In the genomic region with DNA sequence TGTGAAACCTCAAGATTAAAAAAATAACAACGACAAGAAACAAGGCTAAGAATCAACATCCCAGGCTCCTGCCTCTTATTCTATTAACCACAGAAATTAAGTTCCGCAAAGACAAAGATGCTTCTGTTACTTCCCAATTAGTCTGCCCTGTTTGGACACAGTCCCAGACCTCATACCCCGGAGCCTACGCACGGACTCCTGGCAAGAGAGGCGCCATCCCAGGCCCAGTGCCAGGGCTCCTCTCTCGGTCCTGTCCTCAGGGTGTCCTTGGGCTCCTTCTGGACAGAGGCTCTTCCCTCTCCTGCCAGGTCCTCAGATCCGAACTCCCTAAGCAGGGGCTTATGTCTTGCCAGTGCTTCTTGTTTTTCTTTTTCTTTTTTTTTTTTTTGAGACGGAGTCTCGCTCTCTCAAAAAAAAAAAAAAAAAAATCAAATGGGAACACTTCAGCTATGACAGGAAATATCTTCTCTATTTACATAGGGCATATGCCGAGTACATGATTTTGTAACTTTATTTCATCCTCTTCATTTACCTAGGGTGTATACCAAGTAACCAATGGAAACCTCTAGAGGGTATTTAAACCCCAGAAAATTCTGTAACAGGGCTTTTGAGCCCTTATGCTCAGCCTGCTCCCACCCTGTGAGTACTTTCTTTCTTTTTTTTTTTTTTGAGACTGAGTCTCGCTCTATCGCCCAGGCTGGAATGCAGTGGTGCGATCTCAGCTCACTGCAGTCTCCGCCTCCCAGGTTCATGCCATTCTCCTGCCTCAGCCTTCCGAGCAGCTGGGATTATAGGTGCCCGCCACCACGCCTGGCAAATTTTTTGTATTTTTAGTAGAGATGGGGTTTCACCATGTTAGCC, we compare ENCODE assay signal across 10 cellular contexts. TPM values are rescaled to one million over a fixed set of nuclear protein-coding genes. Genes with fewer than 3 reads are reported as not detected.
A peak's percentile ranks its signal among the peaks of the same experiment; 100 is the strongest.
DNase-seq lines count a peak whose midpoint lies in the region; ATAC-seq and TF ChIP-seq lines count a peak whose summit lies in the region.
"Had no signal": no experiment of that assay in that cellular context is flagged by ENCODE, and none has a peak within 500 bp of the region (broad histone marks: within the 10 kb centered on the region; RNA-seq: fewer than 3 reads in every experiment).

No MANE protein-coding gene starts in this region.

- H3K9me3 Mint-ChIP-seq in CD4-positive, alpha-beta T cell: no peaks in the 10 kb centered on the region
- H3K9me3 Mint-ChIP-seq in activated T-cell treated with anti-CD3 and anti-CD28 coated beads, Interleukin-2, amount 50 U/mL, for 4 hours: no peaks in the 10 kb centered on the region

- H3K4me2 ChIP-seq in parathyroid adenoma (ENCODE audit: low read length): peak overlapping the region; percentile 50

- DNase-seq in EL (peak; percentile 94), SJCRH30 (peak; percentile 83 to 84), fibroblast of villous mesenchyme (ENCODE audit: low read depth) (peak; percentile 88)
- DNase-seq in CD4-positive, alpha-beta T cell: no peak
- DNase-seq in activated T-cell treated with anti-CD3 and anti-CD28 coated beads, Interleukin-2, amount 50 U/mL, for 4 hours: no peak
- DNase-seq in activated CD4-positive, CD25-positive, alpha-beta regulatory T cell treated with anti-CD3 and anti-CD28 coated beads, Interleukin-2, amount 50 U/mL, for 72 hours: no peak

- TF ChIP-seq CTCF in fibroblast of villous mesenchyme (IDR thresholded peaks at IDR 0.05; ENCODE audit: insufficient read depth, low read depth, low read length) (no peak), parathyroid adenoma (IDR thresholded peaks at IDR 0.05) (no peak)
- no peak for TF ChIP-seq CTCF in CD4-positive, alpha-beta T cell (IDR thresholded peaks at IDR 0.05)

- no peaks in the 10 kb centered on the region for H3K9me3 ChIP-seq in SJCRH30 (replicated peaks)
- H3K9me3 ChIP-seq in parathyroid adenoma (ENCODE audit: control insufficient read depth, low read length): no peaks in the 10 kb centered on the region
- no peaks in the 10 kb centered on the region for H3K9me3 ChIP-seq in CD4-positive, alpha-beta T cell (ENCODE audit: control insufficient read depth, low read length)

- ATAC-seq in CD4-positive, alpha-beta T cell (ENCODE audit: poor library complexity): no peak
- no peak for ATAC-seq in activated T-cell treated with anti-CD3 and anti-CD28 coated beads, Interleukin-2, amount 50 U/mL, for 4 hours
- ATAC-seq in HG03095 (IDR thresholded peaks at IDR 0.05; ENCODE audit: unreplicated experiment): no peak

- H3K4me1 ChIP-seq in SJCRH30 (no peaks in the 10 kb centered on the region; the same call in 1 of the 2 replicates), parathyroid adenoma (no peaks in the 10 kb centered on the region)

- H3K27me3 Mint-ChIP-seq in CD4-positive, alpha-beta T cell: no peaks in the 10 kb centered on the region
- no peaks in the 10 kb centered on the region for H3K27me3 Mint-ChIP-seq in activated T-cell treated with anti-CD3 and anti-CD28 coated beads, Interleukin-2, amount 50 U/mL, for 4 hours (ENCODE audit: low read depth)

- H3K4me3 Mint-ChIP-seq in CD4-positive, alpha-beta T cell: no peak overlapping the region
- H3K4me3 Mint-ChIP-seq in activated T-cell treated with anti-CD3 and anti-CD28 coated beads, Interleukin-2, amount 50 U/mL, for 4 hours: no peak overlapping the region

- no peaks in the 10 kb centered on the region for H3K79me2 ChIP-seq in parathyroid adenoma

- POLR2A ChIA-PET in CD4-positive, alpha-beta T cell (lab: Charles Lee): interaction anchor here (0.7 kb wide), 1 partner anchor 184 kb away, joined by 6 read pairs; no protein-coding TSS in a partner anchor

- H3K27ac ChIP-seq in SJCRH30: peak overlapping the region; percentile 10; the same call in 1 of the 2 replicates
- peak overlapping the region; percentile 56 for H3K27ac ChIP-seq in parathyroid adenoma
- H3K27ac ChIP-seq in CD4-positive, alpha-beta T cell (ENCODE audit: low read depth, low read length): no peak overlapping the region

- no peaks in the 10 kb centered on the region for H3K36me3 Mint-ChIP-seq in CD4-positive, alpha-beta T cell (ENCODE audit: low read depth)
- H3K36me3 Mint-ChIP-seq in activated T-cell treated with anti-CD3 and anti-CD28 coated beads, Interleukin-2, amount 50 U/mL, for 4 hours (ENCODE audit: insufficient read depth): no peaks in the 10 kb centered on the region

- H3K36me3 ChIP-seq in SJCRH30 (no peaks in the 10 kb centered on the region), parathyroid adenoma (ENCODE audit: control insufficient read depth, insufficient read depth, low read length) (no peaks in the 10 kb centered on the region)

- H3K27ac Mint-ChIP-seq in CD4-positive, alpha-beta T cell: no peak overlapping the region

- H3K27me3 ChIP-seq in SJCRH30 (0 out of 2 replicates have a peak, but pooled peaks cover 4% of the 10 kb centered on the region), parathyroid adenoma (ENCODE audit: control insufficient read depth, insufficient read depth, low read length) (no peaks in the 10 kb centered on the region)
- no peaks in the 10 kb centered on the region for H3K27me3 ChIP-seq in CD4-positive, alpha-beta T cell (ENCODE audit: control insufficient read depth, insufficient read depth, low read length)

- H2AFZ ChIP-seq in parathyroid adenoma: peak overlapping the region; percentile 66

- no peak overlapping the region for H3K9ac ChIP-seq in parathyroid adenoma

- H3K4me1 Mint-ChIP-seq in CD4-positive, alpha-beta T cell (ENCODE audit: low read depth): no peaks in the 10 kb centered on the region
- no peaks in the 10 kb centered on the region for H3K4me1 Mint-ChIP-seq in activated T-cell treated with anti-CD3 and anti-CD28 coated beads, Interleukin-2, amount 50 U/mL, for 4 hours (ENCODE audit: low read depth)

- intact Hi-C loops in CD4-positive, alpha-beta T cell (cut with DNase I, micrococcal nuclease): no loop called here

- CTCF ChIA-PET in CD4-positive, alpha-beta T cell (lab: Charles Lee): no interaction called here

- H3K4me3 ChIP-seq in SJCRH30: peak overlapping the region; percentile 40
- H3K4me3 ChIP-seq in fibroblast of villous mesenchyme (ENCODE audit: low read depth, low read length): peak overlapping the region; percentile 36
- H3K4me3 ChIP-seq in parathyroid adenoma (ENCODE audit: low read depth, low read length): no peak overlapping the region

RNA-seq across cellular contexts. Expression of a gene that starts 11.7 kb away (rescaled TPM):
- 2,596 and 2,758 TPM in 2 replicates for total RNA-seq in SJCRH30 (2014; rRNA removed; shearing (Covaris generic))
- total RNA-seq in fibroblast of villous mesenchyme: 1,401 and 1,535 TPM in 2 replicates
- total RNA-seq in CD4-positive, alpha-beta T cell: 100 to 1,000 TPM; 120 to 129 TPM
- 1,000 to 10,000 TPM; 3,836 to 4,068 (median 3,869) TPM for total RNA-seq in activated T-cell treated with anti-CD3 and anti-CD28 coated beads, Interleukin-2, amount 50 U/mL, for 4 hours

RNA-seq across cellular contexts. Expression of a gene that starts 55.5 kb away (rescaled TPM):
- not detected in 2 replicates for total RNA-seq in SJCRH30 (2014; rRNA removed; shearing (Covaris generic))
- total RNA-seq in fibroblast of villous mesenchyme: not detected in 2 replicates
- under 1 TPM in 1 of 2 experiments, not detected in 1; 0.20 TPM for total RNA-seq in CD4-positive, alpha-beta T cell
- under 1 TPM in 2 of 3 donors, not detected in 1; 0.14 to 0.25 TPM for total RNA-seq in activated T-cell treated with anti-CD3 and anti-CD28 coated beads, Interleukin-2, amount 50 U/mL, for 4 hours
- total RNA-seq: dermis microvascular lymphatic vessel endothelial cell, urinary bladder had no signal

Comparison
In these comparisons a context has a peak if more than half of its experiments do, and no peak if none do; other contexts are left out.
1. DNase-seq: peak in EL (single experiment), SJCRH30 (2 of 2) and fibroblast of villous mesenchyme (single experiment); none in CD4-positive, alpha-beta T cell (0 of 10), activated T-cell treated with anti-CD3 and anti-CD28 coated beads, Interleukin-2, amount 50 U/mL, for 4 hours (single experiment) and activated CD4-positive, CD25-positive, alpha-beta regulatory T cell treated with anti-CD3 and anti-CD28 coated beads, Interleukin-2, amount 50 U/mL, for 72 hours (single experiment).
2. RNA of a gene that starts 11.7 kb away (total RNA-seq): 3,836 to 4,068 TPM in activated T-cell treated with anti-CD3 and anti-CD28 coated beads, Interleukin-2, amount 50 U/mL, for 4 hours, 2,596 to 2,758 TPM in SJCRH30 and 1,401 to 1,535 TPM in fibroblast of villous mesenchyme; 120 to 129 TPM in CD4-positive, alpha-beta T cell; every median in the first group is over 10 times any median in the second.